In the genomic region with DNA sequence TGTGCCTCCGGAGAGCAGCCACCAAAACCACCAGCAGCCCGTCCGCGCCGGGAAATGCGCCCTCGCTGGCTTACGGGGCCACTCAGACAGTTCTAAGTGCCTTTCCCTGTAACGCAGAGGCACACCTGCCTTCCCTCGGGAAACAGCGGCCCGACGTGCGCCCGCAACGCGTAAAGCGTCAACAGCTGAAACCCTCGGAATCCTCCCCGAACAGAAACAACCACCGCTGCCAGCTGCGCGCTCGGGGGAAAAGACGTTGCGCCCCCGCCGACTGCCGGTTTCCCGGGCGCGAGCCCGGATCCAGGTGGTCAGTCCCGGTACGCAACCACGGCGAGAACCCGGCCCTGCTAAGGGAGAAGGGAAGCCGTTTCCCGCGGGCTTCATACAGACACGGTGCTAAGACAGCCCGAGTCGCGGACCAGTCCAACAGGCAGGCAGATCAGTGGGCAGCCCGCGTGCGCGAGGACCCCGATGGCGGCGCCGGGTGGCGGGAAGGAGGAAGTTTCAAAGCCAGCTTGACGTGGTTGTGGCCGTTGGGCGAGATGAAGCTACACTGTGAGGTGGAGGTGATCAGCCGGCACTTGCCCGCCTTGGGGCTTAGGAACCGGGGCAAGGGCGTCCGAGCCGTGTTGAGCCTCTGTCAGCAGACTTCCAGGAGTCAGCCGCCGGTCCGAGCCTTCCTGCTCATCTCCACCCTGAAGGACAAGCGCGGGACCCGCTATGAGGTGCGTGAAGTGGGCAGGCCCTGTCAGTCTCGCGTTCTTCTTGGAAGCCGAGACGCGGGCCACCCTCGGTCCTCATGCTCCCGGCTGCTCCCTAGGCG, we compare ENCODE assay signal across 8 cellular contexts. TPM values are rescaled to one million over a fixed set of nuclear protein-coding genes. Genes with fewer than 3 reads are reported as not detected.
DNase-seq lines count a peak whose midpoint lies in the region; ATAC-seq and TF ChIP-seq lines count a peak whose summit lies in the region.

TSS of gene LRR1 (plus strand) at position 462 of the 823 bp plus-strand sequence. CDS start at position 543, 81 bp downstream.

- peak within 1 kb of the TSS; percentile 89 for H3K9ac ChIP-seq in DND-41 (ENCODE audit: low read depth, low read length)
- peak within 1 kb of the TSS; percentile 93 for H3K9ac ChIP-seq in Karpas-422 (ENCODE audit: low read length)

- H3K4me3 ChIP-seq in DND-41 (ENCODE audit: low read depth in 1 of 2, low read length in 2 of 2) (peak within 1 kb of the TSS; percentile 75 to 99), Karpas-422 (ENCODE audit: low read length) (peak within 1 kb of the TSS; percentile 80), fibroblast of mammary gland (ENCODE audit: control insufficient read depth, low read depth, low read length) (peak within 1 kb of the TSS; percentile 95)

- H3K79me2 ChIP-seq in DND-41 (ENCODE audit: insufficient read depth, low read length) (peaks cover 63% of the 10 kb centered on the region), Karpas-422 (ENCODE audit: low read length) (peaks cover 55% of the 10 kb centered on the region)

- peak within 1 kb of the TSS; percentile 92 for H3K27ac Mint-ChIP-seq in activated T-helper 2 cell treated with anti-CD3 and anti-CD28 coated beads, Interferon-gamma antibody, Interleukin-2, Interleukin-4, amounts not matched to agents 10 μg/mL and 5 μg/mL and 100 μg/mL, durations not matched to agents 14 hours and 24 hours and 36 hours
- H3K27ac Mint-ChIP-seq in natural killer cell treated with Interleukin-12 subunit alpha and Interleukin-12 subunit beta and Interleukin-15 and Interleukin-18, amount 100 ng/mL, for 72 hours, result peak within 1 kb of the TSS; percentile 99

- H3K4me1 Mint-ChIP-seq in activated T-helper 2 cell treated with anti-CD3 and anti-CD28 coated beads, Interferon-gamma antibody, Interleukin-2, Interleukin-4, amounts not matched to agents 10 μg/mL and 5 μg/mL and 100 μg/mL, durations not matched to agents 14 hours and 24 hours and 36 hours (ENCODE audit: low read depth), result peaks cover 37% of the 10 kb centered on the region
- H3K4me1 Mint-ChIP-seq in natural killer cell treated with Interleukin-12 subunit alpha and Interleukin-12 subunit beta and Interleukin-15 and Interleukin-18, amount 100 ng/mL, for 72 hours (ENCODE audit: low read depth in 2 of 2), result peaks cover 5 to 11% of the 10 kb centered on the region in 2 donors

- no peaks in the 10 kb centered on the region for H3K9me3 Mint-ChIP-seq in activated T-helper 2 cell treated with anti-CD3 and anti-CD28 coated beads, Interferon-gamma antibody, Interleukin-2, Interleukin-4, amounts not matched to agents 10 μg/mL and 5 μg/mL and 100 μg/mL, durations not matched to agents 14 hours and 24 hours and 36 hours
- no peaks in the 10 kb centered on the region for H3K9me3 Mint-ChIP-seq in natural killer cell treated with Interleukin-12 subunit alpha and Interleukin-12 subunit beta and Interleukin-15 and Interleukin-18, amount 100 ng/mL, for 72 hours

- H3K27me3 ChIP-seq in DND-41 (ENCODE audit: insufficient read depth, low read length, poor library complexity), result no peaks in the 10 kb centered on the region
- no peaks in the 10 kb centered on the region for H3K27me3 ChIP-seq in Karpas-422 (ENCODE audit: low read length)

- peak within 1 kb of the TSS; percentile 92 for H3K4me3 Mint-ChIP-seq in activated T-helper 2 cell treated with anti-CD3 and anti-CD28 coated beads, Interferon-gamma antibody, Interleukin-2, Interleukin-4, amounts not matched to agents 10 μg/mL and 5 μg/mL and 100 μg/mL, durations not matched to agents 14 hours and 24 hours and 36 hours (ENCODE audit: low read depth)
- peak within 1 kb of the TSS; percentile 94 for H3K4me3 Mint-ChIP-seq in natural killer cell treated with Interleukin-12 subunit alpha and Interleukin-12 subunit beta and Interleukin-15 and Interleukin-18, amount 100 ng/mL, for 72 hours

- H4K20me1 ChIP-seq in DND-41 (ENCODE audit: insufficient read depth, low read length) (peaks cover 13% of the 10 kb centered on the region; the same call in 1 of the 2 replicates), Karpas-422 (ENCODE audit: insufficient read depth, low read depth, low read length) (no peaks in the 10 kb centered on the region)

- H3K9me3 ChIP-seq in DND-41 (ENCODE audit: insufficient read depth, low read length, severe bottlenecking) (no peaks in the 10 kb centered on the region), Karpas-422 (ENCODE audit: low read length) (no peaks in the 10 kb centered on the region)

- TF ChIP-seq CTCF in DND-41 (IDR thresholded peaks at IDR 0.05; ENCODE audit: borderline replicate concordance, extremely low read depth, low read length, poor library complexity, severe bottlenecking) (no peak), fibroblast of mammary gland (conservative IDR thresholded peaks at IDR 0.05; ENCODE audit: control insufficient read depth, insufficient read depth, low read depth, low read length) (no peak)

- H3K27me3 Mint-ChIP-seq in activated T-helper 2 cell treated with anti-CD3 and anti-CD28 coated beads, Interferon-gamma antibody, Interleukin-2, Interleukin-4, amounts not matched to agents 10 μg/mL and 5 μg/mL and 100 μg/mL, durations not matched to agents 14 hours and 24 hours and 36 hours (ENCODE audit: low read depth), result no peaks in the 10 kb centered on the region
- no peaks in the 10 kb centered on the region for H3K27me3 Mint-ChIP-seq in natural killer cell treated with Interleukin-12 subunit alpha and Interleukin-12 subunit beta and Interleukin-15 and Interleukin-18, amount 100 ng/mL, for 72 hours

- no peaks in the 10 kb centered on the region for H3K9me2 ChIP-seq in Karpas-422 (replicated peaks; ENCODE audit: insufficient read depth, low read length)

- peaks cover 25% of the 10 kb centered on the region for H3K36me3 Mint-ChIP-seq in activated T-helper 2 cell treated with anti-CD3 and anti-CD28 coated beads, Interferon-gamma antibody, Interleukin-2, Interleukin-4, amounts not matched to agents 10 μg/mL and 5 μg/mL and 100 μg/mL, durations not matched to agents 14 hours and 24 hours and 36 hours (ENCODE audit: low read depth)
- peaks cover 5% of the 10 kb centered on the region for H3K36me3 Mint-ChIP-seq in natural killer cell treated with Interleukin-12 subunit alpha and Interleukin-12 subunit beta and Interleukin-15 and Interleukin-18, amount 100 ng/mL, for 72 hours

- H3K27ac ChIP-seq in DND-41 (ENCODE audit: low read length) (peak within 1 kb of the TSS; percentile 97), Karpas-422 (ENCODE audit: low read length) (peak within 1 kb of the TSS; percentile 80)

- peaks cover 31% of the 10 kb centered on the region for H3K36me3 ChIP-seq in DND-41 (ENCODE audit: insufficient read depth, low read length)
- H3K36me3 ChIP-seq in Karpas-422 (ENCODE audit: insufficient read depth, low read length), result peaks cover 17% of the 10 kb centered on the region

- H3K4me2 ChIP-seq in DND-41 (ENCODE audit: insufficient read depth, low read length) (peak within 1 kb of the TSS; percentile 61), Karpas-422 (ENCODE audit: low read depth, low read length, poor library complexity, severe bottlenecking) (peak within 1 kb of the TSS; percentile 96)

- H3K4me1 ChIP-seq in DND-41 (ENCODE audit: insufficient read depth, low read length), result peaks cover 36% of the 10 kb centered on the region
- peaks cover 49% of the 10 kb centered on the region for H3K4me1 ChIP-seq in Karpas-422 (ENCODE audit: low read length)

- peak; percentile 74 for ATAC-seq in DND-41 (ENCODE audit: insufficient read depth, low read depth)
- peak; percentile 55 for ATAC-seq in GM21825 (IDR thresholded peaks at IDR 0.05; ENCODE audit: unreplicated experiment)
- ATAC-seq in natural killer cell treated with Interleukin-12 subunit alpha and Interleukin-12 subunit beta and Interleukin-15 and Interleukin-18, amount 100 ng/mL, for 72 hours, result peak; percentile 90 to 94

- DNase-seq in DND-41 (peak; percentile 89), Karpas-422 (peak; percentile 95), RKO (ENCODE audit: low spot score) (peak; percentile 82), fibroblast of mammary gland (ENCODE audit: low read depth) (peak; percentile 86)
- DNase-seq in activated T-helper 2 cell treated with anti-CD3 and anti-CD28 coated beads, Interferon-gamma antibody, Interleukin-2, Interleukin-4, amounts not matched to agents 10 μg/mL and 5 μg/mL and 100 μg/mL, durations not matched to agents 14 hours and 24 hours and 36 hours (ENCODE audit: low spot score), result peak; percentile 84
- peak; percentile 90 for DNase-seq in natural killer cell treated with Interleukin-12 subunit alpha and Interleukin-12 subunit beta and Interleukin-15 and Interleukin-18, amount 100 ng/mL, for 72 hours (ENCODE audit: low spot score)
- DNase-seq in stimulated activated naive CD4-positive, alpha-beta T cell treated with Interleukin-2 at 50 U/mL for 16 hours (lab: John Stamatoyannopoulos, UW), result peak; percentile 82

- peak within 1 kb of the TSS; percentile 78 for H2AFZ ChIP-seq in DND-41 (ENCODE audit: low read depth, low read length)
- H2AFZ ChIP-seq in Karpas-422 (ENCODE audit: low read length), result peak within 1 kb of the TSS; percentile 33

- intact Hi-C loops in activated T-helper 2 cell treated with anti-CD3 and anti-CD28 coated beads, Interferon-gamma antibody, Interleukin-2, Interleukin-4, amounts not matched to agents 10 μg/mL and 5 μg/mL and 100 μg/mL, durations not matched to agents 14 hours and 24 hours and 36 hours (cut with micrococcal nuclease), result loop anchor here (1.0 kb wide), 2 partner anchors 12 to 22 kb away; partner anchors contain the start of genes MGAT2, RPL36AL and RPS29

RNA-seq across cellular contexts. Expression of gene LRR1, which starts in this region (rescaled TPM):
- total RNA-seq in Karpas-422 (2014; rRNA removed; shearing (Covaris generic); ENCODE audit: low replicate concordance), result 62.1 and 75.1 TPM in 2 replicates
- total RNA-seq in activated T-helper 2 cell treated with anti-CD3 and anti-CD28 coated beads, Interferon-gamma antibody, Interleukin-2, Interleukin-4, amounts not matched to agents 10 μg/mL and 5 μg/mL and 100 μg/mL, durations not matched to agents 14 hours and 24 hours and 36 hours, result 44.2 and 45.4 TPM in 2 replicates
- 10 to 100 TPM; 28.7 to 48.4 TPM for total RNA-seq in natural killer cell treated with Interleukin-12 subunit alpha and Interleukin-12 subunit beta and Interleukin-15 and Interleukin-18, amount 100 ng/mL, for 72 hours

Comparison
In these comparisons a context has a peak if more than half of its experiments do, and no peak if none do; other contexts are left out.
1. Peak in every context shown above with its lines: DNase-seq, ATAC-seq, H3K4me3 ChIP-seq and H3K27ac ChIP-seq.